ENCODE assay signal across 26 cellular contexts in the genomic region with DNA sequence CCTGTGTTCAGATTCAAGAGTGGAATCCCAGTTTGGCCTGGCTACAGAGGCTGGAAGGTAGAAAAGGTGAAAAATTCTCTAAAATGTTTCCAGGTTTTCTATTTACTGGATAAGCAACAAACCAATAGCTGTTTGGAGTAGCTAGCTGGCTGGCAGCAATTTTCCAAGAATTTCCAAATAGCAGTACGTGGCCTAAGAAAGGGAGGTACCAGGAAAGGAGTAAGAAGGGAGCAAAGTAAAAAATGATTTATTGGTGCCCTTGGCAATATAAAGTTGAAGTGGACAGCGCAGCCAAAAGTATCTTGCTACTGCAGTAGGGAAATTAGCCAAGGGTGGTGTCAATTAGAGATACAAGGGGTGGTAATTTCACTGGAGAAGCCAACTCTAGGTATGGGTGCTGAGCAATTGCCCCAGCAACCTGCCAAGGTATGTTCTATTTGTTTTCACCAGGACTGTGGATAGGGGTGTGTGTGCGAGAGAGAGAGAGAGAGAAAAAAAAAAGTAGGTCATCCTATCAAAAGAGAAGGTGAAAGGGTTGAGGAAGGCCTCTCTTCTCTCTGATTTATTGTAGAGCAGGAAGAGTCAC.
"Had no signal": no experiment of that assay in that cellular context is flagged by ENCODE, and none has a peak within 500 bp of the region (broad histone marks: within the 10 kb centered on the region; RNA-seq: fewer than 3 reads in every experiment).

No MANE protein-coding gene starts in this region.

- ATAC-seq: activated CD4-positive, alpha-beta T cell treated with anti-CD3 and anti-CD28 coated beads for 36 hours; body of pancreas; gastroesophageal sphincter; stimulated activated naive CD8-positive, alpha-beta T cell treated with anti-CD3 and anti-CD28 coated beads, Interleukin-15, Interleukin-2, amounts not matched to agents 100 U/mL and 50 U/mL, for 24 hours had no signal

- H3K27ac ChIP-seq: body of pancreas, cardiac muscle cell, colonic mucosa, dorsolateral prefrontal cortex, parathyroid adenoma, right lobe of liver, skin epidermis, thoracic aorta, upper lobe of left lung had no signal

- H3K9me3 ChIP-seq: body of pancreas, colonic mucosa, right lobe of liver, thoracic aorta had no signal

- H3K9ac ChIP-seq: parathyroid adenoma had no signal

- DNase-seq: activated CD4-positive, alpha-beta T cell treated with anti-CD3 and anti-CD28 coated beads for 36 hours; activated CD4-positive, alpha-beta T cell treated with anti-CD3 and anti-CD28 coated beads, Interleukin-2, amount 50 U/mL, for 4 hours; activated CD4-positive, CD25-positive, alpha-beta regulatory T cell; activated effector memory CD4-positive, alpha-beta T cell treated with Interleukin-2 at 50 U/mL for 16 hours; activated naive CD4-positive, alpha-beta T cell treated with Interleukin-2 at 50 U/mL for 16 hours; anterior cingulate cortex; body of pancreas; cerebellar nuclear complex; colonic mucosa; dorsolateral prefrontal cortex; effector memory CD4-positive, alpha-beta T cell; erythroblast; hypothalamus; immature natural killer cell; mammary epithelial cell; naive B cell; right lobe of liver; stimulated activated CD4-positive, alpha-beta T cell treated with anti-CD3 and anti-CD28 coated beads, Interleukin-12 subunit alpha, Interleukin-12 subunit beta, amount 100 ng/mL, for 4 hours; stimulated activated CD4-positive, alpha-beta T cell treated with anti-CD3 and anti-CD28 coated beads, Interleukin-4, amount 100 ng/mL, for 1 hour; stimulated activated naive CD8-positive, alpha-beta T cell treated with anti-CD3 and anti-CD28 coated beads, Interleukin-15, Interleukin-2, amounts not matched to agents 100 U/mL and 50 U/mL, for 24 hours; upper lobe of left lung had no signal

- H3K4me1 ChIP-seq: body of pancreas, colonic mucosa, parathyroid adenoma, upper lobe of left lung had no signal

- H3K36me3 ChIP-seq: cardiac muscle cell, colonic mucosa, gastroesophageal sphincter, right lobe of liver, thoracic aorta, upper lobe of left lung had no signal

- H3K4me3 ChIP-seq: body of pancreas, cardiac muscle cell, colonic mucosa, dorsolateral prefrontal cortex, gastroesophageal sphincter, right lobe of liver, skin epidermis, thoracic aorta, upper lobe of left lung had no signal

- H3K27me3 ChIP-seq: body of pancreas, cardiac muscle cell, colonic mucosa, dorsolateral prefrontal cortex, gastroesophageal sphincter, right lobe of liver, upper lobe of left lung had no signal
